ENCODE assay signal across 10 cellular contexts in genomic region chr21:43585924-43586411, GRCh38.
DNase-seq lines count a peak whose midpoint lies in the region; ATAC-seq, FAIRE-seq and TF ChIP-seq lines count a peak whose summit lies in the region.
"Had no signal": no experiment of that assay in that cellular context is flagged by ENCODE, and none has a peak within 500 bp of the region (broad histone marks: within the 10 kb centered on the region; RNA-seq: fewer than 3 reads in every experiment).

No MANE protein-coding gene starts in this region.

- H3K9me3 ChIP-seq in mammary epithelial cell (replicated peaks; ENCODE audit: insufficient read depth, low read length) (no peaks in the 10 kb centered on the region), HepG2 (ENCODE audit: low read length) (no peaks in the 10 kb centered on the region), uterus (no peaks in the 10 kb centered on the region)

- CTCF ChIA-PET in mammary epithelial cell (lab: Charles Lee; ENCODE audit: low non-redundant PET) (no interaction called here), HepG2 (lab: Yijun Ruan, JAX; ENCODE audit: low intra/inter-chr PET ratio, low total read pairs) (no interaction called here)

- no peak for TF ChIP-seq RAD21 in HepG2 (CRISPR knock-in tag; IDR thresholded peaks at IDR 0.05)

- H3K36me3 ChIP-seq in mammary epithelial cell (ENCODE audit: insufficient read depth, low read length) (no peaks in the 10 kb centered on the region), HepG2 (replicated peaks in 1 of 2; ENCODE audit: control insufficient read depth in 1 of 2, insufficient read depth in 2 of 2, low read length in 2 of 2) (no peaks in the 10 kb centered on the region), uterus (no peaks in the 10 kb centered on the region)

- H3K27ac ChIP-seq in mammary epithelial cell (ENCODE audit: insufficient read depth, low read depth, low read length) (peak overlapping the region; percentile 100), HepG2 (ENCODE audit: extremely low read length, insufficient read depth, low read length) (peak overlapping the region; percentile 78), uterus (peak overlapping the region; percentile 54 to 60)

- no peaks in the 10 kb centered on the region for H3K27me3 Mint-ChIP-seq in activated naive CD8-positive, alpha-beta T cell treated with anti-CD3 and anti-CD28 coated beads for 36 hours

- H3K4me1 Mint-ChIP-seq in activated naive CD8-positive, alpha-beta T cell treated with anti-CD3 and anti-CD28 coated beads for 36 hours, result no peaks in the 10 kb centered on the region

- H3K4me3 Mint-ChIP-seq in activated naive CD8-positive, alpha-beta T cell treated with anti-CD3 and anti-CD28 coated beads for 36 hours, result no peak overlapping the region

- ATAC-seq in HepG2, result peak; percentile 95
- ATAC-seq: K562 had no signal

- no TSS peak for BruUV-seq in mammary epithelial cell (replicated peaks; lab: Mats Ljungman, UMichigan)
- BruUV-seq in HepG2 (replicated peaks; lab: Mats Ljungman, UMichigan), result no TSS peak

- H3K4me2 ChIP-seq in mammary epithelial cell (ENCODE audit: insufficient read depth, low read depth, low read length) (peak overlapping the region; percentile 61), HepG2 (ENCODE audit: low read depth, low read length) (peak overlapping the region; percentile 61)

- H3K9me3 Mint-ChIP-seq in activated naive CD8-positive, alpha-beta T cell treated with anti-CD3 and anti-CD28 coated beads for 36 hours, result no peaks in the 10 kb centered on the region

- TF ChIP-seq CTCF in mammary epithelial cell (conservative IDR thresholded peaks at IDR 0.05 in 1 of 2, IDR thresholded peaks at IDR 0.05 in 1 of 2; ENCODE audit: extremely low read depth in 1 of 2, insufficient read depth in 1 of 2, low read depth in 1 of 2, low read length in 2 of 2), result no peak
- no peak for TF ChIP-seq CTCF in HepG2 (CRISPR knock-in tag; IDR thresholded peaks at IDR 0.05)
- TF ChIP-seq CTCF in uterus (IDR thresholded peaks at IDR 0.05), result no peak

- POLR2A ChIA-PET in HepG2 (lab: Yijun Ruan, JAX), result interaction anchor here (1.1 to 1.4 kb wide), 2 partner anchors 11 to 24 kb away, joined by 3 to 5 read pairs; no protein-coding TSS in a partner anchor

- no peak overlapping the region for H3K27ac Mint-ChIP-seq in activated naive CD8-positive, alpha-beta T cell treated with anti-CD3 and anti-CD28 coated beads for 36 hours

- H3K79me2 ChIP-seq in mammary epithelial cell (ENCODE audit: insufficient read depth, low read length), result peaks cover 7% of the 10 kb centered on the region
- H3K79me2 ChIP-seq in HepG2 (ENCODE audit: insufficient read depth, low read length), result no peaks in the 10 kb centered on the region

- peak in 1 of 2 experiments; percentile 76; a peak in 2 of 4 replicates for TF ChIP-seq EP300 in HepG2 (IDR thresholded peaks at IDR 0.05; ENCODE audit: low read depth in 2 of 2, low read length in 2 of 2)
- TF ChIP-seq EP300 in HepG2 (CRISPR knock-in tag; IDR thresholded peaks at IDR 0.05; ENCODE audit: borderline replicate concordance), result peak; percentile 45; the same call in 1 of the 2 replicates

- H3K9ac ChIP-seq in mammary epithelial cell (ENCODE audit: insufficient read depth, low read length) (peak overlapping the region; percentile 92), HepG2 (ENCODE audit: insufficient read depth, low read depth, low read length) (peak overlapping the region; percentile 54)

- H3K27me3 ChIP-seq in mammary epithelial cell (ENCODE audit: insufficient read depth, low read length), result no peaks in the 10 kb centered on the region
- no peaks in the 10 kb centered on the region for H3K27me3 ChIP-seq in HepG2 (ENCODE audit: control insufficient read depth in 1 of 2, insufficient read depth in 2 of 2, low read length in 2 of 2)
- H3K27me3 ChIP-seq in uterus, result no peaks in the 10 kb centered on the region

- H3K4me3 ChIP-seq in mammary epithelial cell (replicated peaks in 1 of 3; ENCODE audit: insufficient read depth in 1 of 3, low read depth in 2 of 3, low read length in 3 of 3) (no peak overlapping the region), HepG2 (replicated peaks in 1 of 3; ENCODE audit: insufficient read depth in 1 of 3, low read depth in 2 of 3, low read length in 3 of 3) (peak overlapping the region in 2 of 3 experiments; percentile 5 to 14; a peak in 1 of 6 replicates), uterus (no peak overlapping the region)
- H3K4me3 ChIP-seq: K562 had no signal

- H4K20me1 ChIP-seq in mammary epithelial cell (ENCODE audit: insufficient read depth, low read length), result no peaks in the 10 kb centered on the region
- no peaks in the 10 kb centered on the region for H4K20me1 ChIP-seq in HepG2 (ENCODE audit: insufficient read depth, low read length)

- dilution Hi-C loops in mammary epithelial cell (cut with HindIII; ENCODE audit: low sequenced_read_pairs), result no loop called here

- FAIRE-seq in HepG2 (lab: Jason Lieb, UNC), result peak; percentile 96
- FAIRE-seq: colon, K562 had no signal

- H2AFZ ChIP-seq in mammary epithelial cell (ENCODE audit: low read depth, low read length) (no peak overlapping the region), HepG2 (ENCODE audit: low read length) (no peak overlapping the region)

- H3K4me1 ChIP-seq in mammary epithelial cell (ENCODE audit: insufficient read depth, low read length) (peaks cover 51% of the 10 kb centered on the region), HepG2 (ENCODE audit: insufficient read depth, low read length) (peaks cover 59% of the 10 kb centered on the region), uterus (no peaks in the 10 kb centered on the region)

- peak; percentile 55 for DNase-seq in SIG-M5 treated with dmso at 0.1 percent for 504 hours (lab: John Stamatoyannopoulos, UW; ENCODE audit: unreplicated experiment)
- DNase-seq in SIG-M5 (lab: John Stamatoyannopoulos, UW), result no peak
- peak; percentile 100 for DNase-seq in mammary epithelial cell
- DNase-seq in HepG2 (ENCODE audit: low spot score), result peak; percentile 99
- DNase-seq in uterus, result peak; percentile 49 to 81
- DNase-seq in activated naive CD8-positive, alpha-beta T cell treated with anti-CD3 and anti-CD28 coated beads for 36 hours, result no peak
- DNase-seq in OCI-M2 (lab: John Stamatoyannopoulos, UW; ENCODE audit: unreplicated experiment), result no peak
- DNase-seq in activated CD8-positive, alpha-beta memory T cell treated with anti-CD3 and anti-CD28 coated beads, Interleukin-2, amount 50 U/mL, for 48 hours, result no peak

- intact Hi-C loops in mammary epithelial cell (cut with micrococcal nuclease), result loop anchor here (2.0 kb wide), 1 partner anchor 61 kb away; no protein-coding TSS in a partner anchor
- intact Hi-C loops in HepG2 (cut with micrococcal nuclease; ENCODE audit: unreplicated experiment), result no loop called here
- intact Hi-C loops in uterus (cut with DNase I; ENCODE audit: low total_unique reads), result no loop called here

- WGBS in mammary epithelial cell (ENCODE audit: low coverage, missing lambda C conversion rate), result 5% methylated on average over 9 of the region's 9 CpGs
- WGBS in HepG2 (ENCODE audit: low lambda C conversion rate), result 10% methylated on average over 9 of the region's 9 CpGs

- no peaks in the 10 kb centered on the region for H3K36me3 Mint-ChIP-seq in activated naive CD8-positive, alpha-beta T cell treated with anti-CD3 and anti-CD28 coated beads for 36 hours

- TF ChIP-seq POLR2A in HepG2 (IDR thresholded peaks at IDR 0.05; ENCODE audit: insufficient read depth in 1 of 2, low read depth in 2 of 2, low read length in 2 of 2) (no peak), uterus (IDR thresholded peaks at IDR 0.05) (no peak)

- in situ Hi-C loops in mammary epithelial cell (cut with MboI; ENCODE audit: low sequenced_read_pairs in 2 of 2) (no loop called here), HepG2 (cut with HindIII; ENCODE audit: extremely low pct_ligation_motif_present, low pct_unique_long_range_greater_than_20kb) (no loop called here)

TF ChIP-seq in HepG2, 621 proteins besides CTCF, POLR2A, EP300 and RAD21 (continues in another document):
- TF ChIP-seq ZFP1 (CRISPR knock-in tag; IDR thresholded peaks at IDR 0.05) (peak; percentile 69; the same call in 1 of the 2 replicates), FOXA1 (IDR thresholded peaks at IDR 0.05) (no peak), FOXA1 (CRISPR knock-in tag; IDR thresholded peaks at IDR 0.05) (peak; percentile 71), SAP130 (CRISPR knock-in tag; IDR thresholded peaks at IDR 0.05; ENCODE audit: low read depth) (peak; percentile 77), ZBTB49 (CRISPR knock-in tag; IDR thresholded peaks at IDR 0.05; ENCODE audit: borderline replicate concordance) (no peak), ZNF282 (IDR thresholded peaks at IDR 0.05; ENCODE audit: partially characterized antibody) (no peak), ZNF672 (CRISPR knock-in tag; IDR thresholded peaks at IDR 0.05) (no peak)
- TF ChIP-seq, protein P1, sequence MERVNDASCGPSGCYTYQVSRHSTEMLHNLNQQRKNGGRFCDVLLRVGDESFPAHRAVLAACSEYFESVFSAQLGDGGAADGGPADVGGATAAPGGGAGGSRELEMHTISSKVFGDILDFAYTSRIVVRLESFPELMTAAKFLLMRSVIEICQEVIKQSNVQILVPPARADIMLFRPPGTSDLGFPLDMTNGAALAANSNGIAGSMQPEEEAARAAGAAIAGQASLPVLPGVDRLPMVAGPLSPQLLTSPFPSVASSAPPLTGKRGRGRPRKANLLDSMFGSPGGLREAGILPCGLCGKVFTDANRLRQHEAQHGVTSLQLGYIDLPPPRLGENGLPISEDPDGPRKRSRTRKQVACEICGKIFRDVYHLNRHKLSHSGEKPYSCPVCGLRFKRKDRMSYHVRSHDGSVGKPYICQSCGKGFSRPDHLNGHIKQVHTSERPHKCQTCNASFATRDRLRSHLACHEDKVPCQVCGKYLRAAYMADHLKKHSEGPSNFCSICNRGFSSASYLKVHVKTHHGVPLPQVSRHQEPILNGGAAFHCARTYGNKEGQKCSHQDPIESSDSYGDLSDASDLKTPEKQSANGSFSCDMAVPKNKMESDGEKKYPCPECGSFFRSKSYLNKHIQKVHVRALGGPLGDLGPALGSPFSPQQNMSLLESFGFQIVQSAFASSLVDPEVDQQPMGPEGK (CRISPR knock-in tag; IDR thresholded peaks at IDR 0.05), result peak; percentile 28; the same call in 1 of the 2 replicates

Comparison
In these comparisons a context has a peak if more than half of its experiments do, and no peak if none do; other contexts are left out.
1. DNase-seq: peak in SIG-M5 treated with dmso at 0.1 percent for 504 hours (single experiment), mammary epithelial cell (single experiment), HepG2 (single experiment) and uterus (2 of 2); none in SIG-M5 (single experiment), activated naive CD8-positive, alpha-beta T cell treated with anti-CD3 and anti-CD28 coated beads for 36 hours (single experiment), OCI-M2 (single experiment) and activated CD8-positive, alpha-beta memory T cell treated with anti-CD3 and anti-CD28 coated beads, Interleukin-2, amount 50 U/mL, for 48 hours (single experiment).
2. H3K4me3 ChIP-seq: peak in HepG2 (2 of 3); none in mammary epithelial cell (0 of 3) and uterus (0 of 2).
3. Peak in every context shown above with its lines, with median percentiles within 50 percentile points of each other: H3K27ac ChIP-seq.